ENCODE assay signal across 28 cellular contexts in the genomic region with DNA sequence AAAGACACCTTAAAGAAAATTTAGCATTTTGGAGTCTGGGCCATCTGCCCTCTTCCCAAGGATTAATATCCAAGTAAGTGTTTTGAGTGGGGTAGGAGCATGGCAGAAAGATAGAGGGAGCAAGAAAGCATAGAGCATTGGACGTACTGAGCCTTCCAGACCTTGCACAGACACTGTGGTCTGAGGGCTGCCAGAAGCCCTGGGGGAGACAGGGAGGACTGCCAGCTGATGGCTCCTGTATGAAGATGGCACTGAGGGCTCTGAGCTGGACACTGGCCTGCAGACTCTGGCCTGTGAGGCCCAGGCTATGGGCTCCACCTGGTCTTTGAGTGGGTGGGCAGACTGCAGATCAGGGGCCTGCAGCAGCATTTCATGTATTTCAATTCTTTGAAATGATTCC. TPM values are rescaled to one million over a fixed set of nuclear protein-coding genes. Genes with fewer than 3 reads are reported as not detected.
DNase-seq lines count a peak whose midpoint lies in the region; ATAC-seq, FAIRE-seq and TF ChIP-seq lines count a peak whose summit lies in the region.
"Had no signal": no experiment of that assay in that cellular context is flagged by ENCODE, and none has a peak within 500 bp of the region (broad histone marks: within the 10 kb centered on the region; RNA-seq: fewer than 3 reads in every experiment).

No MANE protein-coding gene starts in this region.

- peaks cover 0 to 18% (median 0%) of the 10 kb centered on the region in 11 experiments; a peak in 4 of 22 replicates for H3K27me3 ChIP-seq in BLaER1 treated with 17β-estradiol and CSF1 and Interleukin-3, amounts not matched to agents 10 nM and 100 nM
- H3K27me3 ChIP-seq in H1 (replicated peaks in 1 of 4; ENCODE audit: control insufficient read depth in 3 of 4, extremely low read depth in 1 of 4, insufficient read depth in 3 of 4, low read length in 3 of 4), result peaks cover 0 to 12% (median 10%) of the 10 kb centered on the region in 4 experiments; a peak in 5 of 7 replicates
- peaks cover 23% of the 10 kb centered on the region for H3K27me3 ChIP-seq in osteoblast (ENCODE audit: insufficient read depth, low read length)
- H3K27me3 ChIP-seq: body of pancreas, dorsolateral prefrontal cortex, tibial artery had no signal

- peaks cover 14 to 71% (median 61%) of the 10 kb centered on the region in 10 experiments for H3K4me1 ChIP-seq in BLaER1 treated with 17β-estradiol and CSF1 and Interleukin-3, amounts not matched to agents 10 nM and 100 nM
- H3K4me1 ChIP-seq in H1 (replicated peaks in 1 of 4; ENCODE audit: control insufficient read depth in 3 of 4, insufficient read depth in 4 of 4, low read length in 3 of 4) (peaks cover 14 to 33% (median 24%) of the 10 kb centered on the region in 4 experiments), osteoblast (ENCODE audit: insufficient read depth, low read length) (peaks cover 17% of the 10 kb centered on the region)
- H3K4me1 ChIP-seq: prostate gland had no signal

- H2AFZ ChIP-seq in H1 (ENCODE audit: low read length) (no peak overlapping the region), osteoblast (ENCODE audit: low read length) (no peak overlapping the region)

- CTCF ChIA-PET in H1 (lab: Charles Lee; ENCODE audit: partially characterized antibody), result interaction anchor here (0.5 to 12.6 kb wide), 11 partner anchors 9 to 830 kb away, joined by 3 to 177 read pairs (median 5); no protein-coding TSS in a partner anchor

- no peak overlapping the region for H3K14ac ChIP-seq in H1 (ENCODE audit: insufficient read length)

- no peak overlapping the region for H3K4ac ChIP-seq in H1 (replicated peaks; ENCODE audit: insufficient read length, low read depth, low read length)

- no peak for TF ChIP-seq EP300 in H1 (IDR thresholded peaks at IDR 0.05; ENCODE audit: borderline replicate concordance in 1 of 2, low read depth in 2 of 2, low read length in 2 of 2)

- H2BK20ac ChIP-seq in H1 (ENCODE audit: low read length), result peak overlapping the region; percentile 75; the same call in 1 of the 2 replicates

- TF ChIP-seq POLR2A in H1 (IDR thresholded peaks at IDR 0.05; ENCODE audit: control extremely low read depth in 1 of 2, low read depth in 2 of 2, low read length in 2 of 2), result no peak

- DNase-seq in NCI-H524 (lab: John Stamatoyannopoulos, UW), result peak; percentile 65 to 83
- DNase-seq in H1 (ENCODE audit: low read depth in 1 of 2, low spot score in 2 of 2), result no peak
- DNase-seq in osteoblast (ENCODE audit: insufficient read length, low spot score, missing footprints), result peak; percentile 67
- no peak for DNase-seq in NCI-H2227 (lab: John Stamatoyannopoulos, UW; ENCODE audit: unreplicated experiment)
- DNase-seq in GM20000 (ENCODE audit: low spot score), result no peak
- DNase-seq: activated CD4-positive, alpha-beta memory T cell treated with anti-CD3 and anti-CD28 coated beads, Interleukin-2, amount 10 ng/mL, durations not matched to agents 7 days and 5 days; activated CD8-positive, alpha-beta memory T cell treated with anti-CD3 and anti-CD28 coated beads, Interleukin-2, amount 50 U/mL, for 48 hours; activated naive CD4-positive, alpha-beta T cell treated with anti-CD3 and anti-CD28 coated beads, Interleukin-2, amount 50 U/mL, for 16 hours; body of pancreas; Caco-2; DMS53; dorsolateral prefrontal cortex; GF-D8; hippocampal formation; KG1; NCI-H1092 treated with DMSO at 0.1 percent for 48 hours; NCI-H510A; stimulated activated CD4-positive, alpha-beta T cell treated with anti-CD3 and anti-CD28 coated beads, Interleukin-12 subunit alpha, Interleukin-12 subunit beta, amount 100 ng/mL, for 4 hours; stimulated activated CD4-positive, alpha-beta T cell treated with anti-CD3 and anti-CD28 coated beads, Interleukin-2, amount 100 ng/mL, for 48 hours; tibial artery had no signal

- WGBS in H1 (ENCODE audit: extremely low coverage in 1 of 2, insufficient coverage in 1 of 2, insufficient read length in 1 of 2, insufficient replicate concordance in 2 of 2, low coverage in 1 of 2, low lambda C conversion rate in 2 of 2, missing lambda C conversion rate in 1 of 2), 2 experiments, result 80% methylated on average over 1 of the region's 1 CpG; no CpG with 5 or more reads in 1 of the 2 experiments

- H3K36me3 ChIP-seq in BLaER1 treated with 17β-estradiol and CSF1 and Interleukin-3, amounts not matched to agents 10 nM and 100 nM, result peaks cover 0 to 7% (median 0%) of the 10 kb centered on the region in 11 experiments; a peak in 3 of 22 replicates
- peaks cover 0 to 7% (median 0%) of the 10 kb centered on the region in 4 experiments; a peak in 1 of 8 replicates for H3K36me3 ChIP-seq in H1 (ENCODE audit: control insufficient read depth in 2 of 4, insufficient read depth in 4 of 4, low read length in 3 of 4)
- no peaks in the 10 kb centered on the region for H3K36me3 ChIP-seq in osteoblast (ENCODE audit: insufficient read depth, low read length)
- H3K36me3 ChIP-seq: neutrophil, prostate gland, tibial artery had no signal

- H3K18ac ChIP-seq in H1 (ENCODE audit: extremely low read depth, low read length), result no peak overlapping the region

- no peak for TF ChIP-seq RAD21 in H1 (IDR thresholded peaks at IDR 0.05 in 1 of 2, conservative IDR thresholded peaks at IDR 0.05 in 1 of 2; ENCODE audit: low read depth in 2 of 2, low read length in 2 of 2)

- H4K20me1 ChIP-seq in BLaER1 treated with 17β-estradiol and CSF1 and Interleukin-3, amounts not matched to agents 10 nM and 100 nM, result peaks cover 0 to 19% (median 0%) of the 10 kb centered on the region in 11 experiments; a peak in 8 of 22 replicates
- H4K20me1 ChIP-seq in H1 (replicated peaks in 1 of 2; ENCODE audit: control insufficient read depth in 1 of 2, insufficient read depth in 2 of 2, low read length in 2 of 2) (peaks cover 0 to 2% of the 10 kb centered on the region in 2 experiments), osteoblast (ENCODE audit: insufficient read depth, low read length) (peaks cover 3% of the 10 kb centered on the region)

- no peak overlapping the region for H3K23ac ChIP-seq in H1 (ENCODE audit: insufficient read length)

- H4K91ac ChIP-seq in H1 (replicated peaks; ENCODE audit: insufficient read length, low read length), result no peak overlapping the region

- no peak overlapping the region for H4K8ac ChIP-seq in H1 (ENCODE audit: extremely low read depth, insufficient read depth, low read length)

- peak overlapping the region in 3 of 11 experiments; percentile 55 to 98 (median 65); a peak in 4 of 22 replicates for H3K27ac ChIP-seq in BLaER1 treated with 17β-estradiol and CSF1 and Interleukin-3, amounts not matched to agents 10 nM and 100 nM
- H3K27ac ChIP-seq in H1 (ENCODE audit: low read depth, low read length), result no peak overlapping the region
- no peak overlapping the region for H3K27ac ChIP-seq in osteoblast (ENCODE audit: low read depth, low read length)
- H3K27ac ChIP-seq: body of pancreas, neutrophil, prostate gland had no signal

- H3K23me2 ChIP-seq in H1 (ENCODE audit: low read depth, low read length), result peaks cover 23% of the 10 kb centered on the region

- H2BK12ac ChIP-seq in H1 (ENCODE audit: low read depth, low read length), result peak overlapping the region; percentile 78; the same call in 1 of the 2 replicates

- H4K5ac ChIP-seq in H1 (ENCODE audit: insufficient read length, low read depth, low read length), result no peak overlapping the region

- POLR2A ChIA-PET in H1 (lab: Charles Lee; ENCODE audit: partially characterized antibody), result interaction anchor here (1.1 to 6.0 kb wide), 4 partner anchors 12 to 174 kb away, joined by 3 to 46 read pairs (median 4); no protein-coding TSS in a partner anchor

- peak overlapping the region; percentile 90; the same call in 1 of the 2 replicates for H2BK15ac ChIP-seq in H1 (ENCODE audit: low read length)

- no peak for ATAC-seq in GM19324 (IDR thresholded peaks at IDR 0.05; ENCODE audit: low FRiP score, unreplicated experiment)
- ATAC-seq in GM19023 (IDR thresholded peaks at IDR 0.05; ENCODE audit: unreplicated experiment), result no peak
- ATAC-seq: body of pancreas, Right ventricle myocardium inferior, sciatic nerve had no signal

- H3K79me1 ChIP-seq in H1 (ENCODE audit: low read depth, low read length), result peaks cover 8% of the 10 kb centered on the region; the same call in 1 of the 2 replicates

- H3K79me2 ChIP-seq in H1 (ENCODE audit: control insufficient read depth in 1 of 2, insufficient read depth in 2 of 2, low read length in 2 of 2) (peaks cover 4 to 15% of the 10 kb centered on the region in 2 experiments; a peak in 2 of 4 replicates), osteoblast (ENCODE audit: insufficient read depth, low read length) (peaks cover 2% of the 10 kb centered on the region)

- H3K56ac ChIP-seq in H1 (replicated peaks; ENCODE audit: insufficient read length, low read depth, low read length), result no peak overlapping the region

- no peak overlapping the region for H2AK5ac ChIP-seq in H1 (ENCODE audit: low read depth, low read length)

- H3K4me3 ChIP-seq in BLaER1 treated with 17β-estradiol and CSF1 and Interleukin-3, amounts not matched to agents 10 nM and 100 nM, result no peak overlapping the region
- H3K4me3 ChIP-seq in H1 (ENCODE audit: extremely low read depth in 1 of 4, insufficient read depth in 2 of 4, low read depth in 3 of 4, low read length in 4 of 4) (no peak overlapping the region), osteoblast (ENCODE audit: insufficient read depth, low read length) (no peak overlapping the region)
- H3K4me3 ChIP-seq: body of pancreas, dorsolateral prefrontal cortex, prostate gland, tibial artery had no signal

- peak overlapping the region in 10 of 11 experiments; percentile 14 to 100 (median 70); a peak in 17 of 22 replicates for H3K4me2 ChIP-seq in BLaER1 treated with 17β-estradiol and CSF1 and Interleukin-3, amounts not matched to agents 10 nM and 100 nM
- H3K4me2 ChIP-seq in H1 (ENCODE audit: insufficient read depth in 1 of 2, low read depth in 2 of 2, low read length in 2 of 2) (0 out of 4 replicates have a peak overlapping the region, but pooled peaks of 1 of the 2 experiments have one; percentile 84), osteoblast (ENCODE audit: insufficient read depth, low read length) (no peak overlapping the region)

- FAIRE-seq in H1 (lab: Jason Lieb, UNC), result no peak
- FAIRE-seq: endothelial cell of umbilical vein had no signal

- no peaks in the 10 kb centered on the region for H3K9me3 ChIP-seq in BLaER1 treated with 17β-estradiol and CSF1 and Interleukin-3, amounts not matched to agents 10 nM and 100 nM (replicated peaks in 1 of 11)
- H3K9me3 ChIP-seq in H1 (ENCODE audit: insufficient read depth in 2 of 2, low read depth in 1 of 2, low read length in 1 of 2) (no peaks in the 10 kb centered on the region), osteoblast (ENCODE audit: low read depth, low read length) (no peaks in the 10 kb centered on the region)
- H3K9me3 ChIP-seq: body of pancreas, Caco-2, neutrophil, prostate gland, tibial artery had no signal

- no peak overlapping the region for H2BK120ac ChIP-seq in H1 (replicated peaks; ENCODE audit: low read depth, low read length)

- H2BK5ac ChIP-seq in H1 (ENCODE audit: low read depth, low read length), result no peak overlapping the region; the same call in 1 of the 2 replicates

- peak overlapping the region in 3 of 11 experiments; percentile 40 to 76 (median 62); a peak in 2 of 22 replicates for H3K9ac ChIP-seq in BLaER1 treated with 17β-estradiol and CSF1 and Interleukin-3, amounts not matched to agents 10 nM and 100 nM
- no peak overlapping the region for H3K9ac ChIP-seq in H1 (replicated peaks in 1 of 4; ENCODE audit: extremely low read depth in 1 of 4, low read depth in 3 of 4, low read length in 3 of 4)

- no peak for TF ChIP-seq CTCF in H1 (IDR thresholded peaks at IDR 0.05; ENCODE audit: control extremely low read depth in 1 of 3, insufficient read depth in 1 of 3, low read depth in 1 of 3, low read length in 3 of 3)
- no peak for TF ChIP-seq CTCF in osteoblast (IDR thresholded peaks at IDR 0.05; ENCODE audit: extremely low read depth, low read depth, low read length)
- no peak for TF ChIP-seq CTCF in GM20000 (IDR thresholded peaks at IDR 0.05; ENCODE audit: extremely low read depth, missing control alignments)

RNA-seq across cellular contexts. Expression of a gene that starts 2.9 kb away (rescaled TPM):
- total RNA-seq in H1 (2021; fragmentation: NEBNext Ultra II Directional; extraction: Animal tissue kit (Norgen Biotek cat#: 25700)), result 48.0 and 49.9 TPM in 2 replicates
- polyA plus RNA-seq in H1 (2011; rRNA removed), result 80.1 and 115 TPM in 2 replicates
- 148 TPM for polyA plus RNA-seq in H1 (2011; cell fraction: cytosol; rRNA removed)
- polyA plus RNA-seq in H1 (2011; cell fraction: nucleus; rRNA removed), result 347 TPM
- polyA plus RNA-seq in H1 (2012, experiment 1 of 2), result 37.2 to 63.9 TPM (median 58.3 TPM) in 4 replicates
- 59.7 TPM for polyA plus RNA-seq in H1 (2012, experiment 2 of 2)
- polyA plus RNA-seq in H1 (2013, experiment 1 of 2), result 8.0 TPM
- polyA plus RNA-seq in H1 (2013, experiment 2 of 2), result 7.8 TPM
- polyA minus RNA-seq in H1 (2011; rRNA and poly(A)+ RNA removed), result 84.3 and 179 TPM in 2 replicates
- 55.0 TPM for polyA minus RNA-seq in H1 (2011; cell fraction: cytosol; rRNA and poly(A)+ RNA removed)
- polyA minus RNA-seq in H1 (2011; cell fraction: nucleus; rRNA and poly(A)+ RNA removed), result 79.6 TPM
- 1.2 and 4.0 TPM in 2 replicates for total RNA-seq in osteoblast
- total RNA-seq: activated CD4-positive, alpha-beta memory T cell treated with anti-CD3 and anti-CD28 coated beads, Interleukin-2, amount 10 ng/mL, durations not matched to agents 7 days and 5 days had no signal

Comparison
In these comparisons a context has a peak if more than half of its experiments do, and no peak if none do; other contexts are left out.
1. DNase-seq: peak in NCI-H524 (2 of 2) and osteoblast (single experiment); none in H1 (0 of 2), NCI-H2227 (single experiment) and GM20000 (single experiment).